ENCODE assay signal across 16 cellular contexts in genomic region chr16:50765246-50765645, GRCh38.
"Had no signal": no experiment of that assay in that cellular context is flagged by ENCODE, and none has a peak within 500 bp of the region (broad histone marks: within the 10 kb centered on the region; RNA-seq: fewer than 3 reads in every experiment).

No MANE protein-coding gene starts in this region.

- H3K9me3 ChIP-seq: SJCRH30 had no signal

- ATAC-seq: body of pancreas, foreskin keratinocyte had no signal

- H3K4me3 ChIP-seq: body of pancreas, left ventricle myocardium inferior, SJCRH30 had no signal

- H3K4me3 Mint-ChIP-seq: activated B cell treated with CpG ODN at 0.5 μM for 24 hours, naive B cell, type B pancreatic cell had no signal

- DNase-seq: activated B cell treated with CpG ODN at 0.5 μM for 24 hours; activated CD4-positive, alpha-beta T cell treated with anti-CD3 and anti-CD28 coated beads, Interleukin-2, amount 50 U/mL, for 48 hours; activated gamma-delta T cell treated with Interleukin-2 at 50 U/mL for 16 hours; amygdala; body of pancreas; caudate nucleus; cortex of kidney; effector CD8-positive, alpha-beta T cell; foreskin keratinocyte; left ventricle myocardium inferior; naive B cell; retina; SJCRH30; stimulated activated CD4-positive, alpha-beta T cell treated with anti-CD3 and anti-CD28 coated beads, Interleukin-12 subunit alpha, Interleukin-12 subunit beta, amount 100 ng/mL, for 4 hours; stimulated activated naive CD4-positive, alpha-beta T cell had no signal

- H3K27me3 ChIP-seq: body of pancreas, foreskin keratinocyte, SJCRH30 had no signal

- H3K36me3 ChIP-seq: SJCRH30 had no signal

- H3K27me3 Mint-ChIP-seq: activated B cell treated with CpG ODN at 0.5 μM for 24 hours, naive B cell, type B pancreatic cell had no signal

- H3K27ac Mint-ChIP-seq: activated B cell treated with CpG ODN at 0.5 μM for 24 hours, type B pancreatic cell had no signal

- H3K27ac ChIP-seq: body of pancreas, foreskin keratinocyte, left ventricle myocardium inferior, SJCRH30 had no signal

- H3K4me1 ChIP-seq: body of pancreas, SJCRH30 had no signal
